In genomic region chr11:20415432-20415831, GRCh38 we compare ENCODE assay signal across 20 cellular contexts.
"Had no signal": no experiment of that assay in that cellular context is flagged by ENCODE, and none has a peak within 500 bp of the region (broad histone marks: within the 10 kb centered on the region; RNA-seq: fewer than 3 reads in every experiment).

No MANE protein-coding gene starts in this region.

- DNase-seq: activated CD4-positive, alpha-beta T cell treated with anti-CD3 and anti-CD28 coated beads, Interleukin-2, amount 10 ng/mL, durations not matched to agents 7 days and 5 days; activated CD8-positive, alpha-beta memory T cell treated with anti-CD3 and anti-CD28 coated beads for 24 hours; activated CD8-positive, alpha-beta memory T cell treated with anti-CD3 and anti-CD28 coated beads, Interleukin-2, amount 50 U/mL, for 48 hours; activated naive CD4-positive, alpha-beta T cell; aorta; brain microvascular endothelial cell; central memory CD4-positive, alpha-beta T cell; colonic mucosa; erythroblast; gastrocnemius medialis; head of caudate nucleus; lower lobe of right lung; naive thymus-derived CD8-positive, alpha-beta T cell; ovary; stimulated activated CD4-positive, alpha-beta T cell treated with anti-CD3 and anti-CD28 coated beads, Interleukin-4, amount 100 ng/mL, for 1 hour; substantia nigra had no signal

- ATAC-seq: gastrocnemius medialis; lower lobe of right lung; naive thymus-derived CD8-positive, alpha-beta T cell; sciatic nerve; WTC11 had no signal

- H3K9me3 ChIP-seq: colonic mucosa, gastrocnemius medialis, lower lobe of right lung, ovary, tibial nerve had no signal

- H3K9me3 Mint-ChIP-seq: activated CD4-positive, alpha-beta T cell treated with anti-CD3 and anti-CD28 coated beads, Interleukin-2, amount 10 ng/mL, durations not matched to agents 7 days and 5 days; naive thymus-derived CD8-positive, alpha-beta T cell; WTC11 had no signal

- H3K27ac Mint-ChIP-seq: activated CD4-positive, alpha-beta T cell treated with anti-CD3 and anti-CD28 coated beads, Interleukin-2, amount 10 ng/mL, durations not matched to agents 7 days and 5 days; WTC11 had no signal

- H3K4me3 ChIP-seq: colonic mucosa, gastrocnemius medialis, lower lobe of right lung, ovary, smooth muscle cell, tibial nerve had no signal

- H3K4me1 Mint-ChIP-seq: WTC11 had no signal

- H3K36me3 ChIP-seq: colonic mucosa, ovary had no signal

- H3K27me3 Mint-ChIP-seq: activated CD4-positive, alpha-beta T cell treated with anti-CD3 and anti-CD28 coated beads, Interleukin-2, amount 10 ng/mL, durations not matched to agents 7 days and 5 days; naive thymus-derived CD8-positive, alpha-beta T cell had no signal

- H3K27me3 ChIP-seq: brain microvascular endothelial cell, colonic mucosa, gastrocnemius medialis, ovary, tibial nerve had no signal

- H3K4me1 ChIP-seq: colonic mucosa, gastrocnemius medialis, lower lobe of right lung, tibial nerve had no signal

- H3K4me3 Mint-ChIP-seq: activated CD4-positive, alpha-beta T cell treated with anti-CD3 and anti-CD28 coated beads, Interleukin-2, amount 10 ng/mL, durations not matched to agents 7 days and 5 days; naive thymus-derived CD8-positive, alpha-beta T cell; WTC11 had no signal
